2 cellular contexts compared by ENCODE assay signal in the genomic region with DNA sequence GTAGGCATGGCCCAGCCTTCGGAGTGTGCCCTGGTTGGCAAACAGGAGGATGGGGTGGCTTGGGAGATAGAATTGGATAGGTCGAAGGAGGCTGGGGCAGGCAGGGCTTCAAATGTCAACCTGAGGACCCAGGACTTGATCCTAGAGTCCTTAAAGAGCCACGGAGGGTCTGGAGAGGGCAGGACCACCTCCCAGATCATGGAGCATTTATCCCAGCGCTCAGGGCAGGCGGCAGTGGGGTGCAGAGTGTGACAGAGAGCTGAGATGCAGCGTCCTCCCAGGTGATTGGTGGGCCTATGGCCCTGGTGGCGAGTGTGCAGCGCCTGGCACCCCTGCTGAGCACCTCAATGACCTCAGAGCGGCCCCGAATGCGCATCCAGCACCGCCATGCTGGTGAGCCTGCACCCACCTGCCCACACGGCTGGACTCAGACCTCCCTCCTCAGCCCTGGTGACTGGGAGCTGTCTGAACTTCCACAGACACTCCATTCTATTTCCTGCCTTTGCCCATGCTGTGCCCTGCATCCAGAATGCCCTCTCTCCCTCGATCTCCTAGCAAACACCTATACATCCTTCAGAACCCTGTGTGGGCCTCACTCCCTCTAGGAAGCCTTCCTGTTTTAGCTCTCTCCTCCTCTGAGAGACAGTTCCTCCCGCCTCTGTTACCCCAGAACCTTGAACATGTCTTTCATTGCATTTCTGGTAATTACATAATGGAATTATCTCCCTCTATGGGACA.
TF ChIP-seq lines count a peak whose summit lies in the region.

No MANE protein-coding gene starts in this region.

TF ChIP-seq in HepG2, 621 proteins besides CTCF, POLR2A, EP300 and RAD21:
- no peak for TF ChIP-seq IRF9 (CRISPR knock-in tag; IDR thresholded peaks at IDR 0.05; ENCODE audit: borderline replicate concordance)

TF ChIP-seq in IMR-90, 13 proteins besides CTCF, POLR2A, EP300 and RAD21:
- no peak for TF ChIP-seq CHD1 (IDR thresholded peaks at IDR 0.05; ENCODE audit: low read depth, low read length)
- TF ChIP-seq SMC3 (IDR thresholded peaks at IDR 0.05; ENCODE audit: low read depth, low read length), result no peak
- TF ChIP-seq CEBPB (IDR thresholded peaks at IDR 0.05; ENCODE audit: low read depth, low read length), result no peak
- no peak for TF ChIP-seq NFE2L2 (IDR thresholded peaks at IDR 0.05; ENCODE audit: low read depth, low read length)
- no peak for TF ChIP-seq MAZ (IDR thresholded peaks at IDR 0.05; ENCODE audit: borderline replicate concordance, low read depth, low read length)
- no peak for TF ChIP-seq MAFK (IDR thresholded peaks at IDR 0.05; ENCODE audit: low read depth, low read length)
- TF ChIP-seq RCOR1 (IDR thresholded peaks at IDR 0.05; ENCODE audit: insufficient replicate concordance, low read length), result no peak
- TF ChIP-seq BHLHE40 (IDR thresholded peaks at IDR 0.05; ENCODE audit: low read depth, low read length), result no peak
- no peak for TF ChIP-seq USF2 (IDR thresholded peaks at IDR 0.05; ENCODE audit: low read depth, low read length)
- no peak for TF ChIP-seq MXI1 (IDR thresholded peaks at IDR 0.05; ENCODE audit: borderline replicate concordance, low read depth, low read length)
- TF ChIP-seq FOS (IDR thresholded peaks at IDR 0.05; ENCODE audit: low read depth, low read length), result no peak
- TF ChIP-seq RFX5 (IDR thresholded peaks at IDR 0.05; ENCODE audit: low read depth, low read length), result no peak
- TF ChIP-seq, protein P1, sequence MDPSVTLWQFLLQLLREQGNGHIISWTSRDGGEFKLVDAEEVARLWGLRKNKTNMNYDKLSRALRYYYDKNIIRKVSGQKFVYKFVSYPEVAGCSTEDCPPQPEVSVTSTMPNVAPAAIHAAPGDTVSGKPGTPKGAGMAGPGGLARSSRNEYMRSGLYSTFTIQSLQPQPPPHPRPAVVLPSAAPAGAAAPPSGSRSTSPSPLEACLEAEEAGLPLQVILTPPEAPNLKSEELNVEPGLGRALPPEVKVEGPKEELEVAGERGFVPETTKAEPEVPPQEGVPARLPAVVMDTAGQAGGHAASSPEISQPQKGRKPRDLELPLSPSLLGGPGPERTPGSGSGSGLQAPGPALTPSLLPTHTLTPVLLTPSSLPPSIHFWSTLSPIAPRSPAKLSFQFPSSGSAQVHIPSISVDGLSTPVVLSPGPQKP (IDR thresholded peaks at IDR 0.05; ENCODE audit: borderline replicate concordance, low read depth, low read length), result no peak
